In genomic region chr14:102626530-102626929, GRCh38 we compare ENCODE assay signal across 20 cellular contexts. TPM values are rescaled to one million over a fixed set of nuclear protein-coding genes. Genes with fewer than 3 reads are reported as not detected.
DNase-seq lines count a peak whose midpoint lies in the region; ATAC-seq and TF ChIP-seq lines count a peak whose summit lies in the region.
"Had no signal": no experiment of that assay in that cellular context is flagged by ENCODE, and none has a peak within 500 bp of the region (broad histone marks: within the 10 kb centered on the region; RNA-seq: fewer than 3 reads in every experiment).

No MANE protein-coding gene starts in this region.

- H3K79me2 ChIP-seq in DOHH2 (ENCODE audit: control insufficient read depth, low read length) = peaks cover 94% of the 10 kb centered on the region

- no peak overlapping the region for H3K4me3 Mint-ChIP-seq in glutamatergic neuron (ENCODE audit: unreplicated experiment)
- H3K4me3 Mint-ChIP-seq in activated CD8-positive, alpha-beta T cell treated with anti-CD3 and anti-CD28 coated beads for 36 hours = no peak overlapping the region
- H3K4me3 Mint-ChIP-seq: CD4-positive, alpha-beta memory T cell; IgD-negative memory B cell had no signal

- H3F3A ChIP-seq in DOHH2 (ENCODE audit: control insufficient read depth, insufficient read depth) = no peaks in the 10 kb centered on the region

- peaks cover 18 to 81% (median 58%) of the 10 kb centered on the region in 11 experiments; a peak in 21 of 22 replicates for H3K36me3 ChIP-seq in BLaER1 treated with 17β-estradiol and CSF1 and Interleukin-3, amounts not matched to agents 10 nM and 100 nM
- H3K36me3 ChIP-seq in DOHH2 (ENCODE audit: control insufficient read depth, low read length) = peaks cover 17% of the 10 kb centered on the region
- peaks cover 56% of the 10 kb centered on the region for H3K36me3 ChIP-seq in SK-N-MC (ENCODE audit: insufficient read depth, low read length)
- H3K36me3 ChIP-seq: HAP-1, Peyer's patch had no signal

- DNase-seq in SK-N-MC (ENCODE audit: low read depth, low spot score) (no peak), glutamatergic neuron (no peak), NCI-H446 treated with DMSO at 0.1 percent for 48 hours (lab: John Stamatoyannopoulos, UW) (no peak), NCI-H226 (no peak)
- no peak for DNase-seq in activated CD8-positive, alpha-beta T cell treated with anti-CD3 and anti-CD28 coated beads for 36 hours
- DNase-seq: ACHN; CD4-positive, alpha-beta memory T cell; DND-41; GF-D8; MV-4-11; NCI-H1417 treated with DMSO at 0.1 percent for 48 hours; NCI-H2029; NCI-H524 treated with DMSO at 0.1 percent for 48 hours; Peyer's patch; SHP77 had no signal

- H3K9me3 ChIP-seq in BLaER1 treated with 17β-estradiol and CSF1 and Interleukin-3, amounts not matched to agents 10 nM and 100 nM (replicated peaks in 1 of 11) = no peaks in the 10 kb centered on the region
- no peaks in the 10 kb centered on the region for H3K9me3 ChIP-seq in DOHH2 (ENCODE audit: control insufficient read depth, insufficient read depth, low read length)
- no peaks in the 10 kb centered on the region for H3K9me3 ChIP-seq in SK-N-MC (ENCODE audit: low read depth, low read length)
- H3K9me3 ChIP-seq: HAP-1, Peyer's patch had no signal

- CTCF ChIA-PET in activated CD8-positive, alpha-beta T cell treated with anti-CD3 and anti-CD28 coated beads for 36 hours (lab: Charles Lee) = interaction anchor here (1.1 kb wide), 2 partner anchors 30 to 102 kb away, joined by 3 read pairs; no protein-coding TSS in a partner anchor

- no peak for ATAC-seq in HG03139 (IDR thresholded peaks at IDR 0.05; ENCODE audit: unreplicated experiment)
- ATAC-seq in activated CD8-positive, alpha-beta T cell treated with anti-CD3 and anti-CD28 coated beads for 36 hours = no peak

- intact Hi-C loops in activated CD8-positive, alpha-beta T cell treated with anti-CD3 and anti-CD28 coated beads for 36 hours (cut with micrococcal nuclease) = no loop called here

- H3K9me2 ChIP-seq in DOHH2 (replicated peaks; ENCODE audit: control insufficient read depth, low read length) = no peaks in the 10 kb centered on the region

- H3K4me1 Mint-ChIP-seq in glutamatergic neuron (ENCODE audit: low read depth, unreplicated experiment) = peaks cover 26% of the 10 kb centered on the region
- H3K4me1 Mint-ChIP-seq in activated CD8-positive, alpha-beta T cell treated with anti-CD3 and anti-CD28 coated beads for 36 hours (ENCODE audit: low read depth) = peaks cover 42% of the 10 kb centered on the region

- peak overlapping the region in 2 of 11 experiments; percentile 1 to 37; a peak in 2 of 22 replicates for H3K27ac ChIP-seq in BLaER1 treated with 17β-estradiol and CSF1 and Interleukin-3, amounts not matched to agents 10 nM and 100 nM
- H3K27ac ChIP-seq in DOHH2 (ENCODE audit: low read depth, low read length) = 0 out of 2 replicates have a peak overlapping the region, but pooled peaks have one; percentile 5
- H3K27ac ChIP-seq in SK-N-MC = peak overlapping the region; percentile 40
- H3K27ac ChIP-seq: Peyer's patch had no signal

- POLR2A ChIA-PET in activated CD8-positive, alpha-beta T cell treated with anti-CD3 and anti-CD28 coated beads for 36 hours (lab: Charles Lee) = interaction anchor here (1.4 kb wide), 1 partner anchor 9 kb away, joined by 4 read pairs; no protein-coding TSS in a partner anchor

- H3K27me3 Mint-ChIP-seq in glutamatergic neuron (ENCODE audit: unreplicated experiment) = peaks cover 4% of the 10 kb centered on the region
- no peaks in the 10 kb centered on the region for H3K27me3 Mint-ChIP-seq in activated CD8-positive, alpha-beta T cell treated with anti-CD3 and anti-CD28 coated beads for 36 hours
- H3K27me3 Mint-ChIP-seq: CD4-positive, alpha-beta memory T cell; IgD-negative memory B cell had no signal

- peaks cover 60 to 100% (median 78%) of the 10 kb centered on the region in 10 experiments for H3K4me1 ChIP-seq in BLaER1 treated with 17β-estradiol and CSF1 and Interleukin-3, amounts not matched to agents 10 nM and 100 nM
- H3K4me1 ChIP-seq in DOHH2 (ENCODE audit: control insufficient read depth, low read length) = peaks cover 60% of the 10 kb centered on the region
- H3K4me1 ChIP-seq: Peyer's patch had no signal

- H3K27me3 ChIP-seq in BLaER1 treated with 17β-estradiol and CSF1 and Interleukin-3, amounts not matched to agents 10 nM and 100 nM = no peaks in the 10 kb centered on the region
- no peaks in the 10 kb centered on the region for H3K27me3 ChIP-seq in DOHH2 (ENCODE audit: control insufficient read depth, low read length)
- H3K27me3 ChIP-seq: Peyer's patch had no signal

- H3K36me3 Mint-ChIP-seq in glutamatergic neuron (ENCODE audit: unreplicated experiment) = no peaks in the 10 kb centered on the region
- H3K36me3 Mint-ChIP-seq in activated CD8-positive, alpha-beta T cell treated with anti-CD3 and anti-CD28 coated beads for 36 hours (ENCODE audit: low read depth) = peaks cover 6% of the 10 kb centered on the region

- peaks cover 90 to 100% (median 98%) of the 10 kb centered on the region in 11 experiments; a peak in 21 of 22 replicates for H4K20me1 ChIP-seq in BLaER1 treated with 17β-estradiol and CSF1 and Interleukin-3, amounts not matched to agents 10 nM and 100 nM
- H4K20me1 ChIP-seq in DOHH2 (ENCODE audit: control insufficient read depth, insufficient read depth, low read depth, low read length) = peaks cover 7% of the 10 kb centered on the region

- peak overlapping the region in 2 of 11 experiments; percentile 2 to 12; a peak in 2 of 22 replicates for H3K9ac ChIP-seq in BLaER1 treated with 17β-estradiol and CSF1 and Interleukin-3, amounts not matched to agents 10 nM and 100 nM
- H3K9ac ChIP-seq in SK-N-MC (ENCODE audit: insufficient read length) = no peak overlapping the region

- H3K9me3 Mint-ChIP-seq in glutamatergic neuron (ENCODE audit: unreplicated experiment) = peaks cover 2% of the 10 kb centered on the region
- no peaks in the 10 kb centered on the region for H3K9me3 Mint-ChIP-seq in activated CD8-positive, alpha-beta T cell treated with anti-CD3 and anti-CD28 coated beads for 36 hours
- H3K9me3 Mint-ChIP-seq: IgD-negative memory B cell had no signal

- TF ChIP-seq CTCF in DOHH2 (IDR thresholded peaks at IDR 0.05; ENCODE audit: low read depth, low read length, poor library complexity, severe bottlenecking) (peak; percentile 42), glutamatergic neuron (IDR thresholded peaks at IDR 0.05; ENCODE audit: partially characterized antibody, unreplicated experiment) (no peak)
- no peak for TF ChIP-seq CTCF in activated CD8-positive, alpha-beta T cell treated with anti-CD3 and anti-CD28 coated beads for 36 hours (IDR thresholded peaks at IDR 0.05)

- peak overlapping the region; percentile 49 for H3K27ac Mint-ChIP-seq in glutamatergic neuron (ENCODE audit: unreplicated experiment)
- no peak overlapping the region for H3K27ac Mint-ChIP-seq in activated CD8-positive, alpha-beta T cell treated with anti-CD3 and anti-CD28 coated beads for 36 hours

- H3K4me2 ChIP-seq in BLaER1 treated with 17β-estradiol and CSF1 and Interleukin-3, amounts not matched to agents 10 nM and 100 nM = peak overlapping the region in 10 of 11 experiments; percentile 13 to 89 (median 74); a peak in 11 of 22 replicates
- H3K4me2 ChIP-seq in DOHH2 (ENCODE audit: low read length) = no peak overlapping the region

- no peak overlapping the region for H3K4me3 ChIP-seq in BLaER1 treated with 17β-estradiol and CSF1 and Interleukin-3, amounts not matched to agents 10 nM and 100 nM
- H3K4me3 ChIP-seq in DOHH2 (ENCODE audit: low read length) (no peak overlapping the region), SK-N-MC (no peak overlapping the region)
- H3K4me3 ChIP-seq: HAP-1, Peyer's patch had no signal

RNA-seq across cellular contexts. Expression of gene RCOR1, which starts 34.1 kb away (rescaled TPM):
- total RNA-seq in glutamatergic neuron (ENCODE audit: unreplicated experiment) = 14.3 TPM
- total RNA-seq in activated CD8-positive, alpha-beta T cell treated with anti-CD3 and anti-CD28 coated beads for 36 hours = 10 to 100 TPM; 16.1 to 16.2 TPM
